ENCODE assay signal across 8 cellular contexts in genomic region chr7:130758429-130759056, GRCh38. TPM values are rescaled to one million over a fixed set of nuclear protein-coding genes. Genes with fewer than 3 reads are reported as not detected.
DNase-seq lines count a peak whose midpoint lies in the region; ATAC-seq, FAIRE-seq and TF ChIP-seq lines count a peak whose summit lies in the region.

No MANE protein-coding gene starts in this region.

- DNase-seq in A549 (ENCODE audit: low read depth in 1 of 2, low spot score in 1 of 2), result peak; percentile 41 to 64
- DNase-seq in NCI-H2171 treated with DMSO at 0.1 percent for 48 hours (lab: John Stamatoyannopoulos, UW), result peak; percentile 72
- DNase-seq in K562 (ENCODE audit: extremely low read depth in 1 of 4, low spot score in 3 of 4), result peak; percentile 60 to 73 (median 64)
- no peak for DNase-seq in left lobe of liver (ENCODE audit: low spot score)
- no peak for DNase-seq in vagina (ENCODE audit: extremely low spot score in 2 of 2)
- no peak for DNase-seq in activated T-cell treated with anti-CD3 and anti-CD28 coated beads, Interleukin-2, amount 50 U/mL, for 48 hours
- DNase-seq in activated gamma-delta T cell (lab: John Stamatoyannopoulos, UW), result no peak

- H3K4me2 ChIP-seq in A549 (no peak overlapping the region), K562 (ENCODE audit: insufficient read depth, low read length) (no peak overlapping the region)

- H3K79me2 ChIP-seq in K562 (ENCODE audit: control insufficient read depth, insufficient read depth, low read length), result no peaks in the 10 kb centered on the region

- no peaks in the 10 kb centered on the region for H3K36me3 ChIP-seq in K562 (ENCODE audit: control insufficient read depth, insufficient read depth, low read length)
- H3K36me3 ChIP-seq in vagina, result no peaks in the 10 kb centered on the region

- H2AFZ ChIP-seq in K562 (ENCODE audit: low read depth, low read length), result no peak overlapping the region

- intact Hi-C loops in K562 (cut with micrococcal nuclease) (loop anchor here (1.0 to 2.0 kb wide), 4 partner anchors 60 to 696 kb away; no protein-coding TSS in a partner anchor), vagina (cut with DNase I) (no loop called here)

- TF ChIP-seq RAD21 in A549 (conservative IDR thresholded peaks at IDR 0.05 in 1 of 2, IDR thresholded peaks at IDR 0.05 in 1 of 2) (peak; percentile 76 to 82), K562 (CRISPR knock-in tag; conservative IDR thresholded peaks at IDR 0.05 in 1 of 2, IDR thresholded peaks at IDR 0.05 in 1 of 2) (peak; percentile 83 to 90)

- no peak overlapping the region for H3K9ac ChIP-seq in K562 (ENCODE audit: insufficient read depth in 1 of 2, low read depth in 2 of 2, low read length in 2 of 2)

- H3K9me3 ChIP-seq in A549, result no peaks in the 10 kb centered on the region
- no peaks in the 10 kb centered on the region for H3K9me3 ChIP-seq in K562 (replicated peaks; ENCODE audit: control insufficient read depth, insufficient read depth, low read depth, low read length)
- no peaks in the 10 kb centered on the region for H3K9me3 ChIP-seq in vagina

- ATAC-seq in A549 (peak; percentile 16 to 68; a peak in 4 of 6 replicates), K562 (peak; percentile 75), left lobe of liver (peak; percentile 69)

- CTCF ChIA-PET in A549 (lab: Yijun Ruan, JAX), result interaction anchor here (0.6 to 4.3 kb wide), 24 partner anchors 9 to 687 kb away, joined by 3 to 38 read pairs (median 4); partner anchors contain the start of genes CPA2 and KLHDC10
- CTCF ChIA-PET in K562 (lab: Yijun Ruan, JAX; ENCODE audit: low intra/inter-chr PET ratio), result interaction anchor here (0.6 to 4.0 kb wide), 9 partner anchors 29 to 1540 kb away, joined by 3 to 27 read pairs (median 5); no protein-coding TSS in a partner anchor

- H4K20me1 ChIP-seq in K562 (replicated peaks; ENCODE audit: control insufficient read depth, insufficient read depth, low read length), result no peaks in the 10 kb centered on the region

- FAIRE-seq in A549 (lab: Jason Lieb, UNC) (peak; percentile 83), K562 (lab: Jason Lieb, UNC) (peak; percentile 79)

- in situ Hi-C loops in K562 (cut with MboI), result loop anchor here (10.0 kb wide), 1 partner anchor 694 kb away; no protein-coding TSS in a partner anchor

- H3K4me1 ChIP-seq in A549 (no peaks in the 10 kb centered on the region), K562 (replicated peaks in 1 of 2; ENCODE audit: control insufficient read depth in 2 of 2, insufficient read depth in 2 of 2, low read length in 2 of 2) (no peaks in the 10 kb centered on the region), vagina (no peaks in the 10 kb centered on the region)

- TF ChIP-seq POLR2A in A549 (IDR thresholded peaks at IDR 0.05; ENCODE audit: low read length) (no peak), K562 (conservative IDR thresholded peaks at IDR 0.05) (no peak), vagina (IDR thresholded peaks at IDR 0.05) (no peak)

- POLR2A ChIA-PET in A549 (lab: Yijun Ruan, JAX), result interaction anchor here (1.5 kb wide), 1 partner anchor 689 kb away, joined by 5 read pairs; the partner anchor contains the start of gene KLHDC10
- POLR2A ChIA-PET in K562 (lab: Yijun Ruan, JAX), result interaction anchor here (0.7 to 1.5 kb wide), 3 partner anchors 118 to 688 kb away, joined by 3 to 5 read pairs (median 4); partner anchors contain the start of gene KLHDC10

- peak; percentile 89 for TF ChIP-seq CTCF in A549 (IDR thresholded peaks at IDR 0.05)
- peak; percentile 27; the same call in 1 of the 2 replicates for TF ChIP-seq CTCF in GM12875 (IDR thresholded peaks at IDR 0.05; ENCODE audit: borderline replicate concordance, insufficient read depth, low read depth, low read length)
- TF ChIP-seq CTCF in K562 (IDR thresholded peaks at IDR 0.05 in 2 of 3, conservative IDR thresholded peaks at IDR 0.05 in 1 of 3; ENCODE audit: insufficient read depth in 2 of 3, low read depth in 1 of 3, low read length in 3 of 3), result peak in 2 of 3 experiments; percentile 65 to 95; a peak in 4 of 6 replicates
- TF ChIP-seq CTCF in vagina (IDR thresholded peaks at IDR 0.05), result peak; percentile 44 to 57 (median 53)

- H3K27me3 ChIP-seq in K562 (ENCODE audit: control insufficient read depth in 2 of 2, insufficient read depth in 2 of 2, low read length in 2 of 2) (peaks cover 8 to 18% of the 10 kb centered on the region in 2 experiments), vagina (no peaks in the 10 kb centered on the region)

- H3K4me3 ChIP-seq in A549 (no peak overlapping the region), GM12875 (ENCODE audit: low read depth, low read length) (no peak overlapping the region), K562 (no peak overlapping the region), vagina (no peak overlapping the region)

- TF ChIP-seq EP300 in A549 (IDR thresholded peaks at IDR 0.05) (no peak), K562 (IDR thresholded peaks at IDR 0.05; ENCODE audit: low read length) (no peak)

- WGBS in A549 (ENCODE audit: missing lambda C conversion rate), result 0% methylated on average over 2 of the region's 2 CpGs
- 2% methylated on average over 2 of the region's 2 CpGs for WGBS in K562 (ENCODE audit: insufficient coverage, low coverage, missing lambda C conversion rate)

- H3K27ac ChIP-seq in A549 (no peak overlapping the region), K562 (ENCODE audit: extremely low read depth, low read depth, low read length) (no peak overlapping the region), vagina (no peak overlapping the region)

- H3K9me1 ChIP-seq in K562 (ENCODE audit: control insufficient read depth, insufficient read depth, low read length), result no peaks in the 10 kb centered on the region

- BruUV-seq in K562 (replicated peaks; lab: Mats Ljungman, UMichigan), result no TSS peak

TF ChIP-seq in A549, 52 proteins besides CTCF, POLR2A, EP300 and RAD21:
- TF ChIP-seq SMC3 (IDR thresholded peaks at IDR 0.05) (peak; percentile 69), HDAC2 (IDR thresholded peaks at IDR 0.05) (no peak), TP53 (CRISPR knock-in tag; IDR thresholded peaks at IDR 0.05) (no peak)

TF ChIP-seq in K562, 482 proteins besides CTCF, POLR2A, EP300 and RAD21 (continues in another document):
- TF ChIP-seq POU5F1 (IDR thresholded peaks at IDR 0.05; ENCODE audit: borderline replicate concordance, low read depth, low read length, partially characterized antibody) (no peak), RHOXF2B (CRISPR knock-in tag; conservative IDR thresholded peaks at IDR 0.05) (no peak), NR2C1 (IDR thresholded peaks at IDR 0.05) (no peak), NR2C1 (tag; IDR thresholded peaks at IDR 0.05) (no peak), GATAD2B (IDR thresholded peaks at IDR 0.05; ENCODE audit: borderline replicate concordance) (no peak), SREBF2 (CRISPR knock-in tag; IDR thresholded peaks at IDR 0.05) (no peak)
- TF ChIP-seq, protein P1, sequence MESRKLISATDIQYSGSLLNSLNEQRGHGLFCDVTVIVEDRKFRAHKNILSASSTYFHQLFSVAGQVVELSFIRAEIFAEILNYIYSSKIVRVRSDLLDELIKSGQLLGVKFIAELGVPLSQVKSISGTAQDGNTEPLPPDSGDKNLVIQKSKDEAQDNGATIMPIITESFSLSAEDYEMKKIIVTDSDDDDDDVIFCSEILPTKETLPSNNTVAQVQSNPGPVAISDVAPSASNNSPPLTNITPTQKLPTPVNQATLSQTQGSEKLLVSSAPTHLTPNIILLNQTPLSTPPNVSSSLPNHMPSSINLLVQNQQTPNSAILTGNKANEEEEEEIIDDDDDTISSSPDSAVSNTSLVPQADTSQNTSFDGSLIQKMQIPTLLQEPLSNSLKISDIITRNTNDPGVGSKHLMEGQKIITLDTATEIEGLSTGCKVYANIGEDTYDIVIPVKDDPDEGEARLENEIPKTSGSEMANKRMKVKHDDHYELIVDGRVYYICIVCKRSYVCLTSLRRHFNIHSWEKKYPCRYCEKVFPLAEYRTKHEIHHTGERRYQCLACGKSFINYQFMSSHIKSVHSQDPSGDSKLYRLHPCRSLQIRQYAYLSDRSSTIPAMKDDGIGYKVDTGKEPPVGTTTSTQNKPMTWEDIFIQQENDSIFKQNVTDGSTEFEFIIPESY (CRISPR knock-in tag; IDR thresholded peaks at IDR 0.05), result no peak

RNA-seq across cellular contexts. Expression of gene KLF14, which starts 24.5 kb away (rescaled TPM):
- polyA plus RNA-seq in A549 (2011; rRNA removed) (not detected in 2 replicates), A549 (2017; fragmentation: RNase III; extraction: RNeasy Plus Mini Kit Qiagen cat#74134 plus additional on column Dnase treatment) (0.03 TPM in 2 of 3 replicates, not detected in the other), K562 (2011; rRNA removed) (0.03 TPM in 1 of 2 replicates, not detected in the other), K562 (2014; fragmentation: Illumina TruSeq; extraction: Trizol) (not detected in 2 replicates), K562 (2014; fragmentation: Nextera tagmentation; extraction: Ambion mirVana) (not detected), K562 (2014; rRNA removed) (not detected in 2 replicates)
- polyA plus RNA-seq in A549 (2012; cell fraction: cytosol; rRNA removed), result 0.01 TPM in 2 replicates
- not detected in 2 replicates for polyA plus RNA-seq in A549 (2012; cell fraction: nucleus; rRNA removed)
- polyA minus RNA-seq in A549 (2011; rRNA and poly(A)+ RNA removed), result not detected in 2 replicates
- total RNA-seq in K562 (2011; cell fraction: chromatin; rRNA removed; ENCODE audit: low replicate concordance), result 0.35 and 0.37 TPM in 2 replicates
- 0.26 and 0.50 TPM in 2 replicates for total RNA-seq in K562 (2011; cell fraction: nucleolus; rRNA removed)
- 0.22 TPM in 1 of 2 replicates, not detected in the other for total RNA-seq in K562 (2011; cell fraction: nucleoplasm; rRNA removed)
- total RNA-seq in K562 (2014; rRNA removed) (not detected in 2 replicates), K562 (2014; rRNA removed; fragmentation: Illumina TruSeq; extraction: Trizol) (0.06 TPM in 1 of 2 replicates, not detected in the other), K562 (2015; rRNA removed; fragmentation: Illumina TruSeq; extraction: Trizol) (not detected in 2 replicates), K562 (2021) (not detected in 2 replicates), left lobe of liver (not detected), vagina (not detected)
- 0.01 TPM in 2 replicates for polyA plus RNA-seq in K562 (2011; cell fraction: cytosol; rRNA removed)
- 0.03 and 0.09 TPM in 2 replicates for polyA plus RNA-seq in K562 (2011; cell fraction: nucleus; rRNA removed)
- 0.03 TPM in 1 of 2 replicates, not detected in the other for polyA plus RNA-seq in K562 (2012)
- 0.07 TPM in 1 of 2 replicates, not detected in the other for polyA minus RNA-seq in K562 (2011; rRNA and poly(A)+ RNA removed)
- polyA minus RNA-seq in K562 (2011; cell fraction: cytosol; rRNA and poly(A)+ RNA removed), result not detected in 2 replicates
- polyA minus RNA-seq in K562 (2011; cell fraction: nucleus; rRNA and poly(A)+ RNA removed), result 0.22 and 0.40 TPM in 2 replicates

Comparison
In these comparisons a context has a peak if more than half of its experiments do, and no peak if none do; other contexts are left out.
1. DNase-seq: peak in A549 (2 of 2), NCI-H2171 treated with DMSO at 0.1 percent for 48 hours (single experiment) and K562 (4 of 4); none in left lobe of liver (single experiment), vagina (0 of 2), activated T-cell treated with anti-CD3 and anti-CD28 coated beads, Interleukin-2, amount 50 U/mL, for 48 hours (0 of 2) and activated gamma-delta T cell (single experiment).
2. CTCF ChIP-seq: peak in every context shown above with its lines; median percentile 89 in A549; 80 in K562; 53 in vagina; 27 in GM12875.
3. Of the 35 proteins assayed by ChIP-seq in both K562 and A549: peak only in K562: MAFK; only in A549: none; in both: CTCF, RAD21 and SMC3; in neither: 31.
4. Peak in every context shown above with its lines, with median percentiles within 50 percentile points of each other: ATAC-seq.